In genomic region chr7:29370531-29371314, GRCh38 we compare ENCODE assay signal across 9 cellular contexts.
A peak's percentile ranks its signal among the peaks of the same experiment; 100 is the strongest.
DNase-seq lines count a peak whose midpoint lies in the region; ATAC-seq and TF ChIP-seq lines count a peak whose summit lies in the region.
"Had no signal": no experiment of that assay in that cellular context is flagged by ENCODE, and none has a peak within 500 bp of the region (broad histone marks: within the 10 kb centered on the region; RNA-seq: fewer than 3 reads in every experiment).

No MANE protein-coding gene starts in this region.

- H3K27ac ChIP-seq in upper lobe of right lung, result no peak overlapping the region

- peaks cover 4% of the 10 kb centered on the region for H3K4me1 Mint-ChIP-seq in activated T-cell treated with anti-CD3 and anti-CD28 coated beads, Interleukin-2, amount 50 U/mL, for 72 hours (ENCODE audit: low read depth)

- H3K4me3 ChIP-seq in upper lobe of right lung, result no peak overlapping the region

- no peak for TF ChIP-seq CTCF in upper lobe of right lung (IDR thresholded peaks at IDR 0.05)

- peak; percentile 53 to 65 for ATAC-seq in activated T-cell treated with anti-CD3 and anti-CD28 coated beads, Interleukin-2, amount 50 U/mL, for 72 hours (replicated peaks in 1 of 2)
- ATAC-seq in upper lobe of right lung, result peak; percentile 38
- ATAC-seq in GM21360 (IDR thresholded peaks at IDR 0.05; ENCODE audit: unreplicated experiment), result no peak
- ATAC-seq: effector memory CD8-positive, alpha-beta T cell had no signal

- H3K27ac Mint-ChIP-seq in activated T-cell treated with anti-CD3 and anti-CD28 coated beads, Interleukin-2, amount 50 U/mL, for 72 hours, result no peak overlapping the region
- H3K27ac Mint-ChIP-seq: effector memory CD8-positive, alpha-beta T cell had no signal

- intact Hi-C loops in upper lobe of right lung (cut with DNase I), result no loop called here

- no peaks in the 10 kb centered on the region for H3K36me3 ChIP-seq in upper lobe of right lung

- no peaks in the 10 kb centered on the region for H3K36me3 Mint-ChIP-seq in activated T-cell treated with anti-CD3 and anti-CD28 coated beads, Interleukin-2, amount 50 U/mL, for 72 hours (ENCODE audit: insufficient read depth in 2 of 2)

- no peak overlapping the region for H3K4me3 Mint-ChIP-seq in activated T-cell treated with anti-CD3 and anti-CD28 coated beads, Interleukin-2, amount 50 U/mL, for 72 hours
- H3K4me3 Mint-ChIP-seq: effector memory CD8-positive, alpha-beta T cell had no signal

- no peaks in the 10 kb centered on the region for H3K27me3 Mint-ChIP-seq in activated T-cell treated with anti-CD3 and anti-CD28 coated beads, Interleukin-2, amount 50 U/mL, for 72 hours (ENCODE audit: low read depth)
- H3K27me3 Mint-ChIP-seq: effector memory CD8-positive, alpha-beta T cell had no signal

- no peak for DNase-seq in activated T-cell treated with anti-CD3 and anti-CD28 coated beads, Interleukin-2, amount 50 U/mL, for 72 hours
- DNase-seq in activated T-cell treated with anti-CD3 and anti-CD28 coated beads for 4 hours (no peak), astrocyte of the hippocampus (ENCODE audit: low read depth, low spot score) (peak; percentile 72), iris pigment epithelial cell (ENCODE audit: low read depth) (peak; percentile 51), upper lobe of right lung (no peak), NCI-H1105 treated with DMSO at 0.1 percent for 48 hours (lab: John Stamatoyannopoulos, UW) (no peak)
- DNase-seq in stimulated activated naive CD4-positive, alpha-beta T cell (lab: John Stamatoyannopoulos, UW), result no peak
- DNase-seq: effector memory CD8-positive, alpha-beta T cell had no signal

- H3K9me3 Mint-ChIP-seq in activated T-cell treated with anti-CD3 and anti-CD28 coated beads, Interleukin-2, amount 50 U/mL, for 72 hours, result no peaks in the 10 kb centered on the region
- H3K9me3 Mint-ChIP-seq: effector memory CD8-positive, alpha-beta T cell had no signal

- peaks cover 5% of the 10 kb centered on the region for H3K4me1 ChIP-seq in upper lobe of right lung

- H3K9me3 ChIP-seq in upper lobe of right lung, result no peaks in the 10 kb centered on the region

- H3K27me3 ChIP-seq in upper lobe of right lung, result no peaks in the 10 kb centered on the region

Comparison
In these comparisons a context has a peak if more than half of its experiments do, and no peak if none do; other contexts are left out.
1. DNase-seq: peak in astrocyte of the hippocampus (single experiment) and iris pigment epithelial cell (single experiment); none in activated T-cell treated with anti-CD3 and anti-CD28 coated beads, Interleukin-2, amount 50 U/mL, for 72 hours (0 of 2), activated T-cell treated with anti-CD3 and anti-CD28 coated beads for 4 hours (single experiment), upper lobe of right lung (single experiment), stimulated activated naive CD4-positive, alpha-beta T cell (0 of 6) and NCI-H1105 treated with DMSO at 0.1 percent for 48 hours (single experiment).